ENCODE assay signal across 1 cellular context in the genomic region with DNA sequence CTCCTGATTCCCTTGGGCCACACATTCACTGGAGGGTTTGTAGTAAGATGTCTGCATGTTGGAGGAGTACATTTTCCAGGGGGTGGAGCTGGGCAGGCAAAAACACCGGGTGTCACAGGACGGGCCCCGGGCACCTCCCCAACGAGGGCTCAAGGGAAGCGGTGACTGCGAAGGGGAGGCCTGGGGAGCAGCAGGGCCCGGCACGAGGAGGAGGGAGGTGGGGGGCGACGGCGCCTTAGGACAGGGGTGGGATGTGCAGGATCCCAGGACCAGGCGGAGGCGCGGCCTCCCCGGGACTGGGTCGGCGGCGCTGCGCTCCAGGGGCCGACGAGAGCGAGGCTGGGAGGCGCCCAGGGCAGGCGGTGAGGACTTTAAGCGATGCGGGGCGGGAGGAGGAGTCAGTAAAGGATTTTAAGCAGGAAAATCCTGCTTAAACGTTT.
TF ChIP-seq lines count a peak whose summit lies in the region.

No MANE protein-coding gene starts in this region.

TF ChIP-seq in IMR-90, 13 proteins besides CTCF, POLR2A, EP300 and RAD21 (continued from another document):
- TF ChIP-seq, protein P1, sequence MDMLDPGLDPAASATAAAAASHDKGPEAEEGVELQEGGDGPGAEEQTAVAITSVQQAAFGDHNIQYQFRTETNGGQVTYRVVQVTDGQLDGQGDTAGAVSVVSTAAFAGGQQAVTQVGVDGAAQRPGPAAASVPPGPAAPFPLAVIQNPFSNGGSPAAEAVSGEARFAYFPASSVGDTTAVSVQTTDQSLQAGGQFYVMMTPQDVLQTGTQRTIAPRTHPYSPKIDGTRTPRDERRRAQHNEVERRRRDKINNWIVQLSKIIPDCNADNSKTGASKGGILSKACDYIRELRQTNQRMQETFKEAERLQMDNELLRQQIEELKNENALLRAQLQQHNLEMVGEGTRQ (IDR thresholded peaks at IDR 0.05; ENCODE audit: low read depth, low read length): no peak
- no peak for TF ChIP-seq FOS (IDR thresholded peaks at IDR 0.05; ENCODE audit: low read depth, low read length)
- no peak for TF ChIP-seq RCOR1 (IDR thresholded peaks at IDR 0.05; ENCODE audit: insufficient replicate concordance, low read length)
